1 cellular context compared by ENCODE assay signal in the genomic region with DNA sequence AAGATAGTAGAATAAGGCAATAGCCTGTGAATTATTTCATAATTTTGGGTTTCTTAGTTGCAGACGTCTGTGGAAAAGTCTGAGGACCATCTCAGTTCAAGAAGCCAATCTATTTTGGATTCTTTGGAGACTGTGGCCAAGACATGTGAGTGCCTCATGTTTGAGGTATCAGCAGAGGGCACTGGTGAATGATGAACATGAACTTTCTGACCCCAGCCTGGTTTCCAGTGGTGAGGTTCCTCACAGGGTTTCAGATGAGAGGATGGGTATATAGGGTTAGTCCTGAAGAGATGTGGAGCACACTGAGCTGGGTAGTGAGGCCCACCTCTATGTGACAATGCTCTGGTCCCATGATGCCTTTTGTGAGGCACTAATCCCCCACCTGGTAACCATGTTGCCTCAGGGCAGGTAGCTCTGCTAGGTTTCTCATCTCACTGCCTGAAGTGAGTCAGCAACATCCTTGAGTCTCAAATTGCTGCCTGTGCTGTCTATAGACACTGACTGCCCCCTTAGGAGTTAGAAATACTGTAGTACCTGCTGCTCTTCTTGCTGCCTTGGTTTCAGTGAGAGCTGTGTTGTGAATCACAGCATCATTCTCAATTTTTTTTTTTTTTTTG.
TF ChIP-seq lines count a peak whose summit lies in the region.

No MANE protein-coding gene starts in this region.

TF ChIP-seq in GM12878, 131 proteins besides CTCF, POLR2A, EP300 and RAD21:
- TF ChIP-seq NR2F1 (conservative IDR thresholded peaks at IDR 0.05) (0 out of 2 replicates have a peak, but pooled peaks have one; percentile 15), MYC (IDR thresholded peaks at IDR 0.05; ENCODE audit: insufficient read depth, insufficient read length, insufficient replicate concordance, low read length, severe bottlenecking) (no peak)
